27 cellular contexts compared by ENCODE assay signal in genomic region chr13:43016226-43016625, GRCh38.
"Had no signal": no experiment of that assay in that cellular context is flagged by ENCODE, and none has a peak within 500 bp of the region (broad histone marks: within the 10 kb centered on the region; RNA-seq: fewer than 3 reads in every experiment).

No MANE protein-coding gene starts in this region.

- H3K36me3 ChIP-seq: adrenal gland, esophagus squamous epithelium, gastroesophageal sphincter, heart right ventricle had no signal

- FAIRE-seq: colon had no signal

- DNase-seq: activated CD4-positive, alpha-beta memory T cell treated with anti-CD3 and anti-CD28 coated beads for 36 hours; activated CD4-positive, alpha-beta T cell treated with anti-CD3 and anti-CD28 coated beads for 48 hours; activated CD4-positive, alpha-beta T cell treated with anti-CD3 and anti-CD28 coated beads, Interleukin-2, amount 50 U/mL, for 1 hour; activated CD8-positive, alpha-beta memory T cell treated with anti-CD3 and anti-CD28 coated beads, Interleukin-2, amount 10 ng/mL, durations not matched to agents 7 days and 5 days; activated CD8-positive, alpha-beta memory T cell treated with anti-CD3 and anti-CD28 coated beads, Interleukin-2, amount 50 U/mL, for 4 hours; activated CD8-positive, alpha-beta T cell treated with anti-CD3 and anti-CD28 coated beads, Interleukin-2, amount 10 ng/mL, durations not matched to agents 7 days and 5 days; activated effector memory CD4-positive, alpha-beta T cell treated with anti-CD3 and anti-CD28 coated beads, Interleukin-2, amount 50 U/mL, for 16 hours; activated naive CD4-positive, alpha-beta T cell treated with anti-CD3 and anti-CD28 coated beads for 36 hours; activated naive CD8-positive, alpha-beta T cell treated with anti-CD3 and anti-CD28 coated beads for 36 hours; activated naive CD8-positive, alpha-beta T cell treated with anti-CD3 and anti-CD28 coated beads, Interleukin-2, amount 50 U/mL, for 24 hours; activated T-cell treated with anti-CD3 and anti-CD28 coated beads, Interleukin-2, amount 50 U/mL, for 1 hour; activated T-cell treated with anti-CD3 and anti-CD28 coated beads, Interleukin-2, amount 50 U/mL, for 48 hours; adrenal gland; amygdala; aorta; body of pancreas; cortex of kidney; dermis blood vessel endothelial cell; effector CD4-positive, alpha-beta T cell; effector memory CD8-positive, alpha-beta T cell; esophagus squamous epithelium; foreskin melanocyte; heart right ventricle; T-helper 9 cell had no signal

- H3K27ac ChIP-seq: adrenal gland, body of pancreas, epithelial cell of prostate, esophagus squamous epithelium, gastroesophageal sphincter, heart right ventricle had no signal

- H3K4me3 ChIP-seq: adrenal gland, body of pancreas, esophagus squamous epithelium, gastroesophageal sphincter, heart right ventricle had no signal

- H3K4me1 ChIP-seq: adrenal gland, body of pancreas, esophagus squamous epithelium, gastroesophageal sphincter, heart right ventricle had no signal

- H3K27me3 ChIP-seq: adrenal gland, body of pancreas, esophagus squamous epithelium, gastroesophageal sphincter, heart right ventricle had no signal

- H3K9me3 ChIP-seq: adrenal gland, body of pancreas, esophagus squamous epithelium, gastroesophageal sphincter, heart right ventricle had no signal
